ENCODE assay signal across 8 cellular contexts in genomic region chr4:1351854-1352633, GRCh38. TPM values are rescaled to one million over a fixed set of nuclear protein-coding genes. Genes with fewer than 3 reads are reported as not detected.
A peak's percentile ranks its signal among the peaks of the same experiment; 100 is the strongest.
DNase-seq lines count a peak whose midpoint lies in the region; ATAC-seq and TF ChIP-seq lines count a peak whose summit lies in the region.

No MANE protein-coding gene starts in this region.

- H3K9me3 Mint-ChIP-seq in activated CD4-positive, alpha-beta T cell treated with anti-CD3 and anti-CD28 coated beads, Interleukin-2, amount 10 ng/mL, durations not matched to agents 7 days and 5 days = no peaks in the 10 kb centered on the region

- no peak overlapping the region for H3K4me3 Mint-ChIP-seq in activated CD4-positive, alpha-beta T cell treated with anti-CD3 and anti-CD28 coated beads, Interleukin-2, amount 10 ng/mL, durations not matched to agents 7 days and 5 days

- peaks cover 29% of the 10 kb centered on the region for H3K4me1 Mint-ChIP-seq in activated CD4-positive, alpha-beta T cell treated with anti-CD3 and anti-CD28 coated beads, Interleukin-2, amount 10 ng/mL, durations not matched to agents 7 days and 5 days

- no peaks in the 10 kb centered on the region for H3K27me3 Mint-ChIP-seq in activated CD4-positive, alpha-beta T cell treated with anti-CD3 and anti-CD28 coated beads, Interleukin-2, amount 10 ng/mL, durations not matched to agents 7 days and 5 days

- POLR2A ChIA-PET in activated CD4-positive, alpha-beta T cell treated with anti-CD3 and anti-CD28 coated beads, Interleukin-2, amount 10 ng/mL, durations not matched to agents 7 days and 5 days (lab: Charles Lee) = no interaction called here

- ATAC-seq in HG03432 (IDR thresholded peaks at IDR 0.05; ENCODE audit: unreplicated experiment) = no peak

- H3K36me3 Mint-ChIP-seq in activated CD4-positive, alpha-beta T cell treated with anti-CD3 and anti-CD28 coated beads, Interleukin-2, amount 10 ng/mL, durations not matched to agents 7 days and 5 days (ENCODE audit: low read depth) = peaks cover 7% of the 10 kb centered on the region

- intact Hi-C loops in lower leg skin (cut with DNase I; ENCODE audit: low total_unique reads) = loop anchor here (10.0 kb wide), 1 partner anchor 253 kb away; no protein-coding TSS in a partner anchor

- no peak overlapping the region for H3K4me3 ChIP-seq in choroid plexus epithelial cell (ENCODE audit: low read depth, low read length)
- no peak overlapping the region for H3K4me3 ChIP-seq in lower leg skin (ENCODE audit: low read depth, poor library complexity, severe bottlenecking)

- DNase-seq in AG09319 (ENCODE audit: extremely low read depth, low read depth) (peak; percentile 37), GOT3 (lab: John Stamatoyannopoulos, UW) (peak; percentile 14), NCI-H226 (peak; percentile 47), choroid plexus epithelial cell (ENCODE audit: low read depth) (peak; percentile 81), lower leg skin (ENCODE audit: low spot score in 2 of 2) (peak; percentile 70 to 98)
- peak; percentile 91 for DNase-seq in activated CD4-positive, alpha-beta T cell treated with anti-CD3 and anti-CD28 coated beads, Interleukin-2, amount 10 ng/mL, durations not matched to agents 7 days and 5 days
- DNase-seq in stimulated activated CD4-positive, alpha-beta T cell treated with anti-CD3 and anti-CD28 coated beads, TNF-alpha, amount 100 ng/mL, for 1 hour (ENCODE audit: low read depth in 3 of 3, low spot score in 1 of 3) = peak; percentile 69 to 89 (median 78)

- TF ChIP-seq POLR2A in lower leg skin (IDR thresholded peaks at IDR 0.05) = no peak

- TF ChIP-seq CTCF in AG09319 (IDR thresholded peaks at IDR 0.05; ENCODE audit: low read depth, low read length) = peak; percentile 94
- TF ChIP-seq CTCF in choroid plexus epithelial cell (conservative IDR thresholded peaks at IDR 0.05; ENCODE audit: low read depth, low read length) = peak; percentile 97
- TF ChIP-seq CTCF in lower leg skin (IDR thresholded peaks at IDR 0.05) = peak in 1 of 3 donors; percentile 76

- CTCF ChIA-PET in activated CD4-positive, alpha-beta T cell treated with anti-CD3 and anti-CD28 coated beads, Interleukin-2, amount 10 ng/mL, durations not matched to agents 7 days and 5 days (lab: Charles Lee) = interaction anchor here (1.4 to 1.8 kb wide), 2 partner anchors 13 to 87 kb away, joined by 4 read pairs; no protein-coding TSS in a partner anchor

- peak overlapping the region; percentile 74 for H3K27ac Mint-ChIP-seq in activated CD4-positive, alpha-beta T cell treated with anti-CD3 and anti-CD28 coated beads, Interleukin-2, amount 10 ng/mL, durations not matched to agents 7 days and 5 days

- 36 to 38% methylated on average over 25 of the region's 26 CpGs for WGBS in lower leg skin, 2 donors

RNA-seq across cellular contexts. Expression of gene UVSSA, which starts 5.0 kb away (rescaled TPM):
- total RNA-seq in activated CD4-positive, alpha-beta T cell treated with anti-CD3 and anti-CD28 coated beads, Interleukin-2, amount 10 ng/mL, durations not matched to agents 7 days and 5 days = 10 to 100 TPM; 19.1 to 23.0 TPM
- 10 to 100 TPM; 18.2 to 57.4 (median 25.7) TPM for total RNA-seq in lower leg skin

RNA-seq across cellular contexts. Expression of gene NKX1-1, which starts 54.2 kb away (rescaled TPM):
- total RNA-seq in activated CD4-positive, alpha-beta T cell treated with anti-CD3 and anti-CD28 coated beads, Interleukin-2, amount 10 ng/mL, durations not matched to agents 7 days and 5 days = not detected
- total RNA-seq in lower leg skin = not detected

Comparison
In these comparisons a context has a peak if more than half of its experiments do, and no peak if none do; other contexts are left out.
1. DNase-seq: peak in every context shown above with its lines; median percentile 91 in activated CD4-positive, alpha-beta T cell treated with anti-CD3 and anti-CD28 coated beads, Interleukin-2, amount 10 ng/mL, durations not matched to agents 7 days and 5 days; 84 in lower leg skin; 81 in choroid plexus epithelial cell; 78 in stimulated activated CD4-positive, alpha-beta T cell treated with anti-CD3 and anti-CD28 coated beads, TNF-alpha, amount 100 ng/mL, for 1 hour; 47 in NCI-H226; 37 in AG09319; 14 in GOT3.